ENCODE assay signal across 8 cellular contexts in the genomic region with DNA sequence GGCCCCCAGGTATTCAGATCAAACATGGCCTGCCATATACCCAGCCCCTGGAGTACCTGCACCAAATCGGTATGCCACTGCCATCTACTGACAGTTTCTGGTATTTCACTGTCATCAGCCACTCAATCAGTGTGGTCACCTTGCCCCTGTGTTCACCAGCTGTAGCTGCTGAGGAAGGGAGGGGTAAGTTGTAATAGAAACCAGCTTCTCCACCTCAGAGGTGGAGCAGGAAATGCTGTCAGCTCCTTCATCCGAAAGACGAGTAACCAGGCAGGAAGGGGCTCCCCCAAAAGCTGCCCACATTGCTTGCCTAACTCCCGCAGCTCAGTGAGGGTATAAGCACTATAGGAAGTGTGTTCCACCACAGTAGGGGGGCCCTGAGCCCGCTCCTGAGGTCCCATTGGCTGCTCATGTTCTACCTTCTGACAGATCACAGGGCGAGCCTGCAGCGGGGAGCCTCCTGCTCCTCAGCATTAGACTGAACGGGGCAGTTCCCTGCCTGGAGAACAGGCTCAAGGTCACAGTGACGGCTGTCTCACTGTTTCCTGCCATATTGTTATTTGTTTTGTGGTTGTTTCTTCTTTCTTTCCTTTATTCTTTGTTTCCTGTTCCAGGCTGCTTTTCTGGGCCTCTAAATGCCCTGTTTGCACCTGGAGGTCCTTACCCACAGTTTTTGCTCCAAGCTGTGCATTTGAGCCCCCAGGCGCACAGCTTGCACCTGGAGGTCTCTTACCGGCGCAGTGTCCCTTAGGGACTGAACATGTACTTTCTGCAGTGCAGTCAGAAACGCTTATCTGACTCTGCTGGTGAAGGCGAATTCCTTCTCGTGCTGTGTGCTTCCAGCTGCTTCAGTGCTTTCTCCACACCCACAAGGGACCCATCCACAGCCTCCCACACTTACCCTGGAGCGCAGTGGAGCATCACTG.
DNase-seq lines count a peak whose midpoint lies in the region; ATAC-seq and TF ChIP-seq lines count a peak whose summit lies in the region.

No MANE protein-coding gene starts in this region.

- 32 to 34% methylated on average over 16 of the region's 16 CpGs for WGBS in heart right ventricle, 2 donors

- no peaks in the 10 kb centered on the region for H3K36me3 ChIP-seq in heart right ventricle

- H3K27me3 ChIP-seq in heart right ventricle = peaks cover 0 to 32% (median 0%) of the 10 kb centered on the region in 7 donors

- intact Hi-C loops in heart right ventricle (cut with DNase I) = no loop called here

- H3K4me1 ChIP-seq in heart right ventricle = no peaks in the 10 kb centered on the region

- DNase-seq in DMS153 treated with DMSO at 0.1 percent for 48 hours (lab: John Stamatoyannopoulos, UW; ENCODE audit: unreplicated experiment) = peak; percentile 79
- DNase-seq in HS-27A (ENCODE audit: low read depth) = peak; percentile 7
- DNase-seq in NOMO-1 treated with dmso at 0.1 percent for 144 hours (lab: John Stamatoyannopoulos, UW; ENCODE audit: unreplicated experiment) = peak; percentile 93
- peak; percentile 39 for DNase-seq in activated CD8-positive, alpha-beta memory T cell treated with anti-CD3 and anti-CD28 coated beads, Interleukin-2, amount 50 U/mL, for 24 hours (ENCODE audit: extremely low read depth)
- DNase-seq in heart right ventricle = no peak
- peak; percentile 48 for DNase-seq in stimulated activated CD8-positive, alpha-beta memory T cell treated with anti-CD3 and anti-CD28 coated beads, Interleukin-12 subunit alpha, Interleukin-12 subunit beta, amount 100 ng/mL, for 1 hour (ENCODE audit: low read depth)
- no peak for DNase-seq in dedifferentiated amniotic fluid mesenchymal stem cell (ENCODE audit: extremely low spot score)

- ATAC-seq in GM21423 (IDR thresholded peaks at IDR 0.05; ENCODE audit: unreplicated experiment) (peak; percentile 88), heart right ventricle (peak in 2 of 8 donors; percentile 11 to 35)

- H3K4me3 ChIP-seq in heart right ventricle = no peak overlapping the region

- H3K27ac ChIP-seq in heart right ventricle = no peak overlapping the region

- no peaks in the 10 kb centered on the region for H3K9me3 ChIP-seq in heart right ventricle

- peak in 6 of 9 donors; percentile 5 to 57 (median 35) for TF ChIP-seq CTCF in heart right ventricle (IDR thresholded peaks at IDR 0.05)

Comparison
In these comparisons a context has a peak if more than half of its experiments do, and no peak if none do; other contexts are left out.
1. DNase-seq: peak in DMS153 treated with DMSO at 0.1 percent for 48 hours (single experiment), HS-27A (single experiment), NOMO-1 treated with dmso at 0.1 percent for 144 hours (single experiment), activated CD8-positive, alpha-beta memory T cell treated with anti-CD3 and anti-CD28 coated beads, Interleukin-2, amount 50 U/mL, for 24 hours (single experiment) and stimulated activated CD8-positive, alpha-beta memory T cell treated with anti-CD3 and anti-CD28 coated beads, Interleukin-12 subunit alpha, Interleukin-12 subunit beta, amount 100 ng/mL, for 1 hour (single experiment); none in heart right ventricle (0 of 2) and dedifferentiated amniotic fluid mesenchymal stem cell (single experiment).